Comparison of ENCODE assay signal across 14 cellular contexts in the genomic region with DNA sequence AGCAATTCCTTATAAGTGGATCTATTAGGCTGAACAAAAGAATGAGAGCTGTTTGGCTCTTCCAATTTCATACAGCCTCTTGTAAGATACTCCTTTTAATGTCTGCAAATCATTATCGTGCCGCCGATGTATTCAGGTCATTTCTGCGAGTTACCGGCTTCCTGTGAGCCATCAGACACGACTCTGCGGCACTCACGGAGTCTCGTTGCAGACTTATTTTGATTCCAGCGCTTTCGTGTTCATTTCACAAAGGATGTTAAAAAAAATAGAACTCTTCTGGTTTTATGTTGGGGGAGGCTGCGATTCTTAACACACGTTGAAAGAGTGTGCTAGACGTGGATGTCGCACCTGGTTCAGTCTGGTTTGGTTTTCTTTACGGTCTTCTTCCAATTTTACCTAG.
"Had no signal": no experiment of that assay in that cellular context is flagged by ENCODE, and none has a peak within 500 bp of the region (broad histone marks: within the 10 kb centered on the region; RNA-seq: fewer than 3 reads in every experiment).

No MANE protein-coding gene starts in this region.

- DNase-seq: activated CD4-positive, alpha-beta T cell treated with anti-CD3 and anti-CD28 coated beads, Interleukin-2, amount 50 U/mL, for 1 hour; activated naive CD4-positive, alpha-beta T cell treated with Interleukin-2 at 50 U/mL for 16 hours; activated naive CD8-positive, alpha-beta T cell treated with anti-CD3 and anti-CD28 coated beads, Interleukin-2, amount 10 ng/mL, durations not matched to agents 7 days and 5 days; activated T-cell treated with anti-CD3 and anti-CD28 coated beads, Interleukin-2, amount 50 U/mL, for 1 hour; amniotic stem cell; glutamatergic neuron; hippocampal formation; kidney glomerular epithelial cell; left lung; ovary; stimulated activated CD4-positive, alpha-beta T cell treated with anti-CD3 and anti-CD28 coated beads, Interleukin-2, amount 100 ng/mL, for 48 hours; stimulated activated CD8-positive, alpha-beta memory T cell treated with anti-CD3 and anti-CD28 coated beads, Interleukin-4, amount 100 ng/mL, for 48 hours; stimulated activated naive B cell treated with anti-CD40 and anti-IgM and Interleukin-4, amounts not matched to agents 10 μg/mL and 1 μg/mL and 100 μg/mL, for 72 hours; transverse colon had no signal
